2 cellular contexts compared by ENCODE assay signal in the genomic region with DNA sequence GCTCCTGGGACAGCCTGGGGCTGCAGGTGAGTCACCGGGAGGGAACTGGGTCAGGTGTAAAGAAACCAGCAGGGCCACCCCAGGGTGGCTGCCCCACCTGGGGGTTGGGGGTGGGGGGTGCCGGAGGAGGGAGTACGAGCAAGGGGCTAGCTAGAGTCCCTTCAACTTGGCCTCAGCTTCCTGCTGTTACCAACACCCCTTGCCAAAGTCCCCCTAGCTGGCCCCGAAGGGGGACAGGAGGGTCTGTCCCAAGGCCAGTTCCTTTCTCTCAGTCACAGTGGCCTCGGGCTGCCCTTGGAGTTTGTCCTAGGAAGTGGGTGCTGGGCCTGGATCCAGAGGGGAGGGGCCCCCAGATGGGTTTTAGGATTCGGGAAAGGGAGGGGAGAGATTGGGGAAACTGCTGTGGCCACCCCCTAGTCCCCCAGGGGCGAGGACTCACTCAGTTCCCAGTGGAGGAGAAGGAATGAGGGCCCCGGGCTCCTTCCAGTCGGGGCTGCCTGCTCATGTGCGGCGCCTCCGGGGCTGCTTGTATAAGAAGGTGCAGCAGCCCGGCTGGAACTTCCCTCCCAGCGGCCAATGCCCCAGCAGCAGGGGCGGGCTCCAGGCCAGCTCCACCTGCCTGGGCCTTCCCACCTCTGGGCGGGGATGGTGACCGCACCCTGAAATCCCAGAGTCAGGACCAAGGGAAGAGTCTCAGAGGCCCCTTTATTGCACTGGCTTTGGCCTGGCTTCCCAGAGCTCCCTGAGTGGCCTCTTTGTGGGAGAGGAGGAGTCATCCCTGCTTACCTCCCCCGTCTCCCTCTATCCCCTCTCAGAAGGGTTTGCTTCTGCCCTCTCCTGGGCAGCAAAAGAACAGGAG.
TF ChIP-seq lines count a peak whose summit lies in the region.

No MANE protein-coding gene starts in this region.

TF ChIP-seq in HEK293, 187 proteins besides CTCF, POLR2A, EP300 and RAD21 (continues in another document):
- TF ChIP-seq MYNN (tag by site-specific recombination; IDR thresholded peaks at IDR 0.05; ENCODE audit: borderline replicate concordance) (no peak), ZNF600 (tag by site-specific recombination; IDR thresholded peaks at IDR 0.05) (peak; percentile 77; the same call in 1 of the 2 replicates), ZNF654 (tag by site-specific recombination; IDR thresholded peaks at IDR 0.05; ENCODE audit: low read depth) (peak; percentile 34; the same call in 1 of the 2 replicates), TRIM28 (IDR thresholded peaks at IDR 0.05; ENCODE audit: borderline replicate concordance, low read length) (peak; percentile 72; the same call in 1 of the 2 replicates), ZXDB (tag by site-specific recombination; IDR thresholded peaks at IDR 0.05) (peak; percentile 79), KLF1 (tag by site-specific recombination; IDR thresholded peaks at IDR 0.05) (peak; percentile 72), ZBTB7A (tag by site-specific recombination; IDR thresholded peaks at IDR 0.05; ENCODE audit: low read depth) (0 out of 2 replicates have a peak, but pooled peaks have one; percentile 31), ZNF561 (tag by site-specific recombination; IDR thresholded peaks at IDR 0.05; ENCODE audit: borderline replicate concordance) (no peak), ZBTB17 (tag by site-specific recombination; IDR thresholded peaks at IDR 0.05) (peak; percentile 27; the same call in 1 of the 2 replicates), KLF8 (tag by site-specific recombination; IDR thresholded peaks at IDR 0.05) (peak; percentile 46; the same call in 1 of the 2 replicates), GLIS1 (tag by site-specific recombination; IDR thresholded peaks at IDR 0.05) (peak; percentile 80), HOXA7 (CRISPR knock-in tag; IDR thresholded peaks at IDR 0.05; ENCODE audit: borderline replicate concordance) (no peak), ZIC2 (tag by site-specific recombination; IDR thresholded peaks at IDR 0.05) (peak; percentile 63), ZNF335 (tag by site-specific recombination; conservative IDR thresholded peaks at IDR 0.05) (peak; percentile 86), ZNF366 (tag by site-specific recombination; conservative IDR thresholded peaks at IDR 0.05) (peak; percentile 96), ZNF155 (tag by site-specific recombination; IDR thresholded peaks at IDR 0.05) (no peak), KLF9 (tag by site-specific recombination; IDR thresholded peaks at IDR 0.05; ENCODE audit: low read depth) (no peak), ZNF76 (tag by site-specific recombination; IDR thresholded peaks at IDR 0.05; ENCODE audit: borderline replicate concordance, low read depth) (peak; percentile 46; the same call in 1 of the 2 replicates), KLF16 (tag by site-specific recombination; IDR thresholded peaks at IDR 0.05) (peak; percentile 28; the same call in 1 of the 2 replicates), SP3 (tag by site-specific recombination; IDR thresholded peaks at IDR 0.05) (peak; percentile 88)
- TF ChIP-seq, protein P1, sequence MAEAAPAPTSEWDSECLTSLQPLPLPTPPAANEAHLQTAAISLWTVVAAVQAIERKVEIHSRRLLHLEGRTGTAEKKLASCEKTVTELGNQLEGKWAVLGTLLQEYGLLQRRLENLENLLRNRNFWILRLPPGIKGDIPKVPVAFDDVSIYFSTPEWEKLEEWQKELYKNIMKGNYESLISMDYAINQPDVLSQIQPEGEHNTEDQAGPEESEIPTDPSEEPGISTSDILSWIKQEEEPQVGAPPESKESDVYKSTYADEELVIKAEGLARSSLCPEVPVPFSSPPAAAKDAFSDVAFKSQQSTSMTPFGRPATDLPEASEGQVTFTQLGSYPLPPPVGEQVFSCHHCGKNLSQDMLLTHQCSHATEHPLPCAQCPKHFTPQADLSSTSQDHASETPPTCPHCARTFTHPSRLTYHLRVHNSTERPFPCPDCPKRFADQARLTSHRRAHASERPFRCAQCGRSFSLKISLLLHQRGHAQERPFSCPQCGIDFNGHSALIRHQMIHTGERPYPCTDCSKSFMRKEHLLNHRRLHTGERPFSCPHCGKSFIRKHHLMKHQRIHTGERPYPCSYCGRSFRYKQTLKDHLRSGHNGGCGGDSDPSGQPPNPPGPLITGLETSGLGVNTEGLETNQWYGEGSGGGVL (tag by site-specific recombination; IDR thresholded peaks at IDR 0.05), result peak; percentile 35
- TF ChIP-seq, protein P2, sequence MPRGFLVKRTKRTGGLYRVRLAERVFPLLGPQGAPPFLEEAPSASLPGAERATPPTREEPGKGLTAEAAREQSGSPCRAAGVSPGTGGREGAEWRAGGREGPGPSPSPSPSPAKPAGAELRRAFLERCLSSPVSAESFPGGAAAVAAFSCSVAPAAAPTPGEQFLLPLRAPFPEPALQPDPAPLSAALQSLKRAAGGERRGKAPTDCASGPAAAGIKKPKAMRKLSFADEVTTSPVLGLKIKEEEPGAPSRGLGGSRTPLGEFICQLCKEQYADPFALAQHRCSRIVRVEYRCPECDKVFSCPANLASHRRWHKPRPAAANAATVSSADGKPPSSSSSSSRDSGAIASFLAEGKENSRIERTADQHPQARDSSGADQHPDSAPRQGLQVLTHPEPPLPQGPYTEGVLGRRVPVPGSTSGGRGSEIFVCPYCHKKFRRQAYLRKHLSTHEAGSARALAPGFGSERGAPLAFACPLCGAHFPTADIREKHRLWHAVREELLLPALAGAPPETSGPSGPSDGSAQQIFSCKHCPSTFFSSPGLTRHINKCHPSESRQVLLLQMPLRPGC (tag by site-specific recombination; IDR thresholded peaks at IDR 0.05), result no peak
- TF ChIP-seq, protein P3, sequence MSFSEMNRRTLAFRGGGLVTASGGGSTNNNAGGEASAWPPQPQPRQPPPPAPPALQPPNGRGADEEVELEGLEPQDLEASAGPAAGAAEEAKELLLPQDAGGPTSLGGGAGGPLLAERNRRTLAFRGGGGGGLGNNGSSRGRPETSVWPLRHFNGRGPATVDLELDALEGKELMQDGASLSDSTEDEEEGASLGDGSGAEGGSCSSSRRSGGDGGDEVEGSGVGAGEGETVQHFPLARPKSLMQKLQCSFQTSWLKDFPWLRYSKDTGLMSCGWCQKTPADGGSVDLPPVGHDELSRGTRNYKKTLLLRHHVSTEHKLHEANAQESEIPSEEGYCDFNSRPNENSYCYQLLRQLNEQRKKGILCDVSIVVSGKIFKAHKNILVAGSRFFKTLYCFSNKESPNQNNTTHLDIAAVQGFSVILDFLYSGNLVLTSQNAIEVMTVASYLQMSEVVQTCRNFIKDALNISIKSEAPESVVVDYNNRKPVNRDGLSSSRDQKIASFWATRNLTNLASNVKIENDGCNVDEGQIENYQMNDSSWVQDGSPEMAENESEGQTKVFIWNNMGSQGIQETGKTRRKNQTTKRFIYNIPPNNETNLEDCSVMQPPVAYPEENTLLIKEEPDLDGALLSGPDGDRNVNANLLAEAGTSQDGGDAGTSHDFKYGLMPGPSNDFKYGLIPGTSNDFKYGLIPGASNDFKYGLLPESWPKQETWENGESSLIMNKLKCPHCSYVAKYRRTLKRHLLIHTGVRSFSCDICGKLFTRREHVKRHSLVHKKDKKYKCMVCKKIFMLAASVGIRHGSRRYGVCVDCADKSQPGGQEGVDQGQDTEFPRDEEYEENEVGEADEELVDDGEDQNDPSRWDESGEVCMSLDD (tag by site-specific recombination; IDR thresholded peaks at IDR 0.05), result peak; percentile 31; the same call in 1 of the 2 replicates

TF ChIP-seq in H1, 55 proteins besides CTCF, POLR2A, EP300 and RAD21:
- TF ChIP-seq PHF8 (conservative IDR thresholded peaks at IDR 0.05; ENCODE audit: low read depth, low read length) (0 out of 2 replicates have a peak, but pooled peaks have one; percentile 15), CREB1 (IDR thresholded peaks at IDR 0.05) (peak; percentile 12; the same call in 1 of the 2 replicates), GABPA (IDR thresholded peaks at IDR 0.05; ENCODE audit: borderline replicate concordance, insufficient read depth, low read length) (peak; percentile 21; the same call in 1 of the 2 replicates), CTBP2 (IDR thresholded peaks at IDR 0.05; ENCODE audit: borderline replicate concordance, insufficient read depth, insufficient read length, low read length) (peak; percentile 21), JUND (IDR thresholded peaks at IDR 0.05; ENCODE audit: low read length) (0 out of 2 replicates have a peak, but pooled peaks have one; percentile 23), TAF1 (IDR thresholded peaks at IDR 0.05; ENCODE audit: low read depth, low read length) (peak; percentile 48; the same call in 1 of the 2 replicates), BCL11A (IDR thresholded peaks at IDR 0.05; ENCODE audit: low read depth in 2 of 2, low read length in 2 of 2) (no peak), CEBPB (IDR thresholded peaks at IDR 0.05; ENCODE audit: low read depth, low read length) (no peak), TBP (IDR thresholded peaks at IDR 0.05; ENCODE audit: low read depth, low read length) (peak; percentile 77), CBX5 (IDR thresholded peaks at IDR 0.05; ENCODE audit: low read depth, low read length) (no peak), SIN3A (conservative IDR thresholded peaks at IDR 0.05 in 1 of 2, IDR thresholded peaks at IDR 0.05 in 1 of 2; ENCODE audit: low read depth in 1 of 2, low read length in 2 of 2) (0 out of 4 replicates have a peak, but pooled peaks of 1 of the 2 experiments have one; percentile 35), HDAC2 (IDR thresholded peaks at IDR 0.05; ENCODE audit: borderline replicate concordance in 1 of 2, low read depth in 2 of 2, low read length in 2 of 2) (0 out of 4 replicates have a peak, but pooled peaks of 1 of the 2 experiments have one; percentile 22), TEAD4 (IDR thresholded peaks at IDR 0.05; ENCODE audit: low read depth, low read length) (no peak)
- TF ChIP-seq, protein P4, sequence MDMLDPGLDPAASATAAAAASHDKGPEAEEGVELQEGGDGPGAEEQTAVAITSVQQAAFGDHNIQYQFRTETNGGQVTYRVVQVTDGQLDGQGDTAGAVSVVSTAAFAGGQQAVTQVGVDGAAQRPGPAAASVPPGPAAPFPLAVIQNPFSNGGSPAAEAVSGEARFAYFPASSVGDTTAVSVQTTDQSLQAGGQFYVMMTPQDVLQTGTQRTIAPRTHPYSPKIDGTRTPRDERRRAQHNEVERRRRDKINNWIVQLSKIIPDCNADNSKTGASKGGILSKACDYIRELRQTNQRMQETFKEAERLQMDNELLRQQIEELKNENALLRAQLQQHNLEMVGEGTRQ (IDR thresholded peaks at IDR 0.05; ENCODE audit: low read length), result no peak
TF ChIP-seq in H1: peak in this region for 9.
